In genomic region chr13:113069861-113070805, GRCh38 we compare ENCODE assay signal across 1 cellular context.
TF ChIP-seq lines count a peak whose summit lies in the region.

No MANE protein-coding gene starts in this region.

TF ChIP-seq in GM23338, 12 proteins besides CTCF, POLR2A, EP300 and RAD21 (continued from another document):
- no peak for TF ChIP-seq EZH2 (IDR thresholded peaks at IDR 0.05; ENCODE audit: low read depth, unreplicated experiment)
